Comparison of ENCODE assay signal across 8 cellular contexts in the genomic region with DNA sequence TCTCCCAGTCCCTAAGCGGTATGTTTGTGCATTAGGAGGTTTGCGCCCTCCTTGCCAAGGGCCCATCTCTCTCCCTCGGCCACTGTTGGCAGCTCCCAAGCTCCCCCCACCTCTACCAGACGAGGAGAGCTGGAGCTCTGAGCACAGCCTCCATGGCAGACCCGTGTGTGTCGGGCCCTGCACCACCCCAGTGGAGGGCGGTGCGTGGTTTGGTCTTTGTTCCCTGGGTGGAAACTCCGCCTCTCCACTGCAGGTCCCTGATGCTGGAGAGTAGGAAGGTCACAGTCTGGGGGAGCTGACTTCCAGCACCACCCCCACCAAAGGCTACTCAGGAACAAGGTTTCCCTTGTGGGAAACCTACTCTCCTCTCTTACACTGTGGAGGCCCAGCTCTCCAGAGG.
"Had no signal": no experiment of that assay in that cellular context is flagged by ENCODE, and none has a peak within 500 bp of the region (broad histone marks: within the 10 kb centered on the region; RNA-seq: fewer than 3 reads in every experiment).

No MANE protein-coding gene starts in this region.

- H3K36me3 ChIP-seq: HAP-1 had no signal

- H3K4me3 Mint-ChIP-seq: HFFc6 had no signal

- H2AFZ ChIP-seq: GM23248 had no signal

- H3K9ac ChIP-seq: GM23248 had no signal

- H3K4me1 ChIP-seq: HAP-1 had no signal

- H3K9me3 Mint-ChIP-seq: HFFc6 had no signal

- H3K9me3 ChIP-seq: HAP-1 had no signal

- H3K27ac Mint-ChIP-seq: HFFc6 had no signal

- H3K27ac ChIP-seq: GM23248, HL-60 had no signal

- DNase-seq: GM23248, HFFc6, IMR-90, KG1 had no signal

- H3K4me3 ChIP-seq: GM23248, HAP-1, K562 had no signal

- ATAC-seq: HCT116, K562 had no signal
